In genomic region chr22:29002603-29003002, GRCh38 we compare ENCODE assay signal across 1 cellular context.
TF ChIP-seq lines count a peak whose summit lies in the region.

No MANE protein-coding gene starts in this region.

TF ChIP-seq in HepG2, 621 proteins besides CTCF, POLR2A, EP300 and RAD21 (continued from another document):
- no peak for TF ChIP-seq MAX (IDR thresholded peaks at IDR 0.05)
- TF ChIP-seq SMARCE1 (IDR thresholded peaks at IDR 0.05; ENCODE audit: borderline replicate concordance): no peak
- no peak for TF ChIP-seq ELF3 (CRISPR knock-in tag; IDR thresholded peaks at IDR 0.05)
- no peak for TF ChIP-seq PCBP2 (optimal IDR thresholded peaks at IDR 0.05; ENCODE audit: low read depth, low read length, poor library complexity, severe bottlenecking)
- TF ChIP-seq, protein P1, sequence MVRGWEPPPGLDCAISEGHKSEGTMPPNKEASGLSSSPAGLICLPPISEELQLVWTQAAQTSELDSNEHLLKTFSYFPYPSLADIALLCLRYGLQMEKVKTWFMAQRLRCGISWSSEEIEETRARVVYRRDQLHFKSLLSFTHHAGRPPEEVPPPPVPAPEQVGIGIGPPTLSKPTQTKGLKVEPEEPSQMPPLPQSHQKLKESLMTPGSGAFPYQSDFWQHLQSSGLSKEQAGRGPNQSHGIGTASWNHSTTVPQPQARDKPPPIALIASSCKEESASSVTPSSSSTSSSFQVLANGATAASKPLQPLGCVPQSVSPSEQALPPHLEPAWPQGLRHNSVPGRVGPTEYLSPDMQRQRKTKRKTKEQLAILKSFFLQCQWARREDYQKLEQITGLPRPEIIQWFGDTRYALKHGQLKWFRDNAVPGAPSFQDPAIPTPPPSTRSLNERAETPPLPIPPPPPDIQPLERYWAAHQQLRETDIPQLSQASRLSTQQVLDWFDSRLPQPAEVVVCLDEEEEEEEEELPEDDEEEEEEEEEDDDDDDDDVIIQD (CRISPR knock-in tag; IDR thresholded peaks at IDR 0.05; ENCODE audit: low read depth): no peak
- no peak for TF ChIP-seq ZNF780A (CRISPR knock-in tag; IDR thresholded peaks at IDR 0.05)
- no peak for TF ChIP-seq MIXL1 (CRISPR knock-in tag; IDR thresholded peaks at IDR 0.05)
- TF ChIP-seq CENPX (CRISPR knock-in tag; IDR thresholded peaks at IDR 0.05): no peak
- TF ChIP-seq MIER3 (CRISPR knock-in tag; IDR thresholded peaks at IDR 0.05; ENCODE audit: borderline replicate concordance): no peak
- no peak for TF ChIP-seq ZNF207 (IDR thresholded peaks at IDR 0.05; ENCODE audit: borderline replicate concordance)
- TF ChIP-seq, protein P2, sequence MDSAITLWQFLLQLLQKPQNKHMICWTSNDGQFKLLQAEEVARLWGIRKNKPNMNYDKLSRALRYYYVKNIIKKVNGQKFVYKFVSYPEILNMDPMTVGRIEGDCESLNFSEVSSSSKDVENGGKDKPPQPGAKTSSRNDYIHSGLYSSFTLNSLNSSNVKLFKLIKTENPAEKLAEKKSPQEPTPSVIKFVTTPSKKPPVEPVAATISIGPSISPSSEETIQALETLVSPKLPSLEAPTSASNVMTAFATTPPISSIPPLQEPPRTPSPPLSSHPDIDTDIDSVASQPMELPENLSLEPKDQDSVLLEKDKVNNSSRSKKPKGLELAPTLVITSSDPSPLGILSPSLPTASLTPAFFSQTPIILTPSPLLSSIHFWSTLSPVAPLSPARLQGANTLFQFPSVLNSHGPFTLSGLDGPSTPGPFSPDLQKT (CRISPR knock-in tag; IDR thresholded peaks at IDR 0.05; ENCODE audit: borderline replicate concordance): no peak
- no peak for TF ChIP-seq FLYWCH1 (CRISPR knock-in tag; IDR thresholded peaks at IDR 0.05)
- no peak for TF ChIP-seq RELA (CRISPR knock-in tag; IDR thresholded peaks at IDR 0.05)
- TF ChIP-seq MBD4 (IDR thresholded peaks at IDR 0.05; ENCODE audit: borderline replicate concordance, low read length): no peak
- TF ChIP-seq FOXP1 (IDR thresholded peaks at IDR 0.05): no peak
- no peak for TF ChIP-seq FOXP1 (CRISPR knock-in tag; IDR thresholded peaks at IDR 0.05)
- TF ChIP-seq ZNF446 (CRISPR knock-in tag; IDR thresholded peaks at IDR 0.05): no peak
